ENCODE assay signal across 17 cellular contexts in genomic region chr1:229197225-229197677, GRCh38.
A peak's percentile ranks its signal among the peaks of the same experiment; 100 is the strongest.
DNase-seq lines count a peak whose midpoint lies in the region; ATAC-seq and TF ChIP-seq lines count a peak whose summit lies in the region.
"Had no signal": no experiment of that assay in that cellular context is flagged by ENCODE, and none has a peak within 500 bp of the region (broad histone marks: within the 10 kb centered on the region; RNA-seq: fewer than 3 reads in every experiment).

No MANE protein-coding gene starts in this region.

- peak overlapping the region; percentile 93 for H2AK5ac ChIP-seq in IMR-90 (ENCODE audit: low read depth, low read length)

- peak overlapping the region; percentile 53 to 88 for H4K8ac ChIP-seq in IMR-90 (ENCODE audit: low read depth in 2 of 2, low read length in 2 of 2)

- no peaks in the 10 kb centered on the region for H3K9me3 Mint-ChIP-seq in effector memory CD8-positive, alpha-beta T cell
- H3K9me3 Mint-ChIP-seq in T-cell = no peaks in the 10 kb centered on the region

- H3K27me3 ChIP-seq in AG04450 (ENCODE audit: control insufficient read depth, insufficient read depth, low read length) (peaks cover under 1% of the 10 kb centered on the region), IMR-90 (ENCODE audit: control insufficient read depth, insufficient read depth, low read length) (no peaks in the 10 kb centered on the region), osteoblast (ENCODE audit: insufficient read depth, low read length) (peaks cover 3% of the 10 kb centered on the region), stomach (no peaks in the 10 kb centered on the region)

- peak overlapping the region; percentile 45; the same call in 1 of the 2 replicates for H3K23ac ChIP-seq in IMR-90 (ENCODE audit: low read depth, low read length)

- peak overlapping the region; percentile 94 for H3K18ac ChIP-seq in IMR-90 (ENCODE audit: low read depth, low read length)

- no peaks in the 10 kb centered on the region for H3K79me1 ChIP-seq in IMR-90 (ENCODE audit: low read depth in 1 of 2, low read length in 2 of 2)

- TF ChIP-seq RAD21 in IMR-90 (IDR thresholded peaks at IDR 0.05; ENCODE audit: low read length) = no peak

- H3K36me3 ChIP-seq in IMR-90 (ENCODE audit: control insufficient read depth, insufficient read depth, low read length) (no peaks in the 10 kb centered on the region), osteoblast (ENCODE audit: insufficient read depth, low read length) (no peaks in the 10 kb centered on the region), stomach (no peaks in the 10 kb centered on the region)

- TF ChIP-seq CTCF in AG04450 (IDR thresholded peaks at IDR 0.05; ENCODE audit: low read depth, low read length) (no peak), IMR-90 (conservative IDR thresholded peaks at IDR 0.05; ENCODE audit: low read depth, low read length) (no peak), osteoblast (IDR thresholded peaks at IDR 0.05; ENCODE audit: extremely low read depth, low read depth, low read length) (no peak), stomach (IDR thresholded peaks at IDR 0.05) (no peak)

- H2BK5ac ChIP-seq in IMR-90 (ENCODE audit: low read depth, low read length, poor library complexity, severe bottlenecking) = peak overlapping the region; percentile 86

- no peaks in the 10 kb centered on the region for H3K27me3 Mint-ChIP-seq in effector memory CD8-positive, alpha-beta T cell
- H3K27me3 Mint-ChIP-seq in T-cell = no peaks in the 10 kb centered on the region

- H4K5ac ChIP-seq in IMR-90 (ENCODE audit: low read depth, low read length) = peak overlapping the region; percentile 95

- no peak overlapping the region for H3K4me3 Mint-ChIP-seq in effector memory CD8-positive, alpha-beta T cell
- H3K4me3 Mint-ChIP-seq in T-cell = no peak overlapping the region
- H3K4me3 Mint-ChIP-seq: B cell, CD14-positive monocyte had no signal

- POLR2A ChIA-PET in AG04450 (lab: Yijun Ruan, JAX) = no interaction called here
- POLR2A ChIA-PET in IMR-90 (lab: Charles Lee; ENCODE audit: unreplicated experiment) = no interaction called here
- POLR2A ChIA-PET in T-cell (lab: Charles Lee) = no interaction called here

- peak overlapping the region; percentile 11 for H3K27ac ChIP-seq in AG04450 (ENCODE audit: low read depth, low read length)
- H3K27ac ChIP-seq in IMR-90 (ENCODE audit: insufficient read depth, low read length) = peak overlapping the region; percentile 89
- no peak overlapping the region for H3K27ac ChIP-seq in osteoblast (ENCODE audit: low read depth, low read length)
- no peak overlapping the region for H3K27ac ChIP-seq in stomach

- peaks cover 8% of the 10 kb centered on the region for H3K9me1 ChIP-seq in IMR-90 (ENCODE audit: insufficient read depth, low read length)

- H3K79me2 ChIP-seq in osteoblast (ENCODE audit: insufficient read depth, low read length) = no peaks in the 10 kb centered on the region

- H3K4me3 ChIP-seq in AG04450 (ENCODE audit: low read depth, low read length) (no peak overlapping the region), IMR-90 (ENCODE audit: insufficient read depth, low read depth, low read length) (no peak overlapping the region), osteoblast (ENCODE audit: insufficient read depth, low read length) (no peak overlapping the region), stomach (no peak overlapping the region)

- CTCF ChIA-PET in AG04450 (lab: Charles Lee) = interaction anchor here (1.3 to 1.4 kb wide), 2 partner anchors 30 to 58 kb away, joined by 4 to 7 read pairs; no protein-coding TSS in a partner anchor
- CTCF ChIA-PET in IMR-90 (lab: Yijun Ruan, JAX) = interaction anchor here (0.5 to 1.1 kb wide), 3 partner anchors 13 to 462 kb away, joined by 3 to 4 read pairs (median 3); partner anchors contain the start of gene RHOU
- CTCF ChIA-PET in T-cell (lab: Charles Lee) = no interaction called here

- 96% methylated on average over 3 of the region's 6 CpGs; no CpG with 5 or more reads in 1 of the 2 experiments for WGBS in IMR-90 (ENCODE audit: extremely low coverage in 2 of 2, insufficient read length in 1 of 2), 2 experiments
- 86 to 94% (median 93%) methylated on average over 5 to 6 of the region's 6 CpGs for WGBS in stomach, 5 donors

- H3K14ac ChIP-seq in IMR-90 (replicated peaks; ENCODE audit: low read depth, low read length) = peak overlapping the region; percentile 78

- no peak overlapping the region for H3K4me2 ChIP-seq in IMR-90 (ENCODE audit: low read depth, low read length)
- H3K4me2 ChIP-seq in osteoblast (ENCODE audit: insufficient read depth, low read length) = no peak overlapping the region

- peaks cover 2% of the 10 kb centered on the region; the same call in 1 of the 2 replicates for H3K9me3 ChIP-seq in AG04450 (ENCODE audit: control insufficient read depth, insufficient read depth, low read length)
- H3K9me3 ChIP-seq in IMR-90 (ENCODE audit: control insufficient read depth, insufficient read depth, low read length) = no peaks in the 10 kb centered on the region
- no peaks in the 10 kb centered on the region for H3K9me3 ChIP-seq in osteoblast (ENCODE audit: low read depth, low read length)
- H3K9me3 ChIP-seq in stomach = no peaks in the 10 kb centered on the region

- peak overlapping the region; percentile 44 for H2AK9ac ChIP-seq in IMR-90 (replicated peaks; ENCODE audit: low read depth, low read length, poor library complexity)

- intact Hi-C loops in IMR-90 (cut with micrococcal nuclease) = loop anchor here (1.0 kb wide), 1 partner anchor 24 kb away; no protein-coding TSS in a partner anchor
- intact Hi-C loops in stomach (cut with DNase I; ENCODE audit: low total_unique reads) = no loop called here

- H3K9ac ChIP-seq in IMR-90 (ENCODE audit: low read depth, low read length) = no peak overlapping the region

- peak overlapping the region; percentile 15 to 30 for H3K27ac Mint-ChIP-seq in effector memory CD8-positive, alpha-beta T cell
- no peak overlapping the region for H3K27ac Mint-ChIP-seq in T-cell
- H3K27ac Mint-ChIP-seq: B cell had no signal

- dilution Hi-C loops in IMR-90 (cut with HindIII; ENCODE audit: low sequenced_read_pairs, unreplicated experiment) = no loop called here

- TF ChIP-seq POLR2A in IMR-90 (IDR thresholded peaks at IDR 0.05; ENCODE audit: low read depth, low read length) (no peak), stomach (IDR thresholded peaks at IDR 0.05) (no peak)

- in situ Hi-C loops in IMR-90 (cut with MboI; ENCODE audit: low sequenced_read_pairs) = no loop called here

- TF ChIP-seq EP300 in stomach (IDR thresholded peaks at IDR 0.05) = no peak

- no TSS peak for BruUV-seq in IMR-90 (replicated peaks; lab: Mats Ljungman, UMichigan)

- H2BK120ac ChIP-seq in IMR-90 (ENCODE audit: low read depth, low read length) = peak overlapping the region; percentile 91

- H4K20me1 ChIP-seq in IMR-90 (ENCODE audit: insufficient read depth, low read length) = no peaks in the 10 kb centered on the region
- no peaks in the 10 kb centered on the region for H4K20me1 ChIP-seq in osteoblast (ENCODE audit: insufficient read depth, low read length)

- H2AFZ ChIP-seq in IMR-90 (replicated peaks; ENCODE audit: low read length, poor library complexity) (peak overlapping the region; percentile 70), osteoblast (ENCODE audit: low read length) (peak overlapping the region; percentile 13)

- H3K4me1 ChIP-seq in IMR-90 (ENCODE audit: control insufficient read depth, insufficient read depth, low read length) = peaks cover 14% of the 10 kb centered on the region
- H3K4me1 ChIP-seq in osteoblast (ENCODE audit: insufficient read depth, low read length) = peaks cover 15% of the 10 kb centered on the region
- peaks cover 12 to 22% (median 14%) of the 10 kb centered on the region in 4 donors for H3K4me1 ChIP-seq in stomach

- H2BK15ac ChIP-seq in IMR-90 (ENCODE audit: low read depth, low read length) = peak overlapping the region; percentile 73; the same call in 2 of the 3 replicates

- H3K36me3 Mint-ChIP-seq in effector memory CD8-positive, alpha-beta T cell (ENCODE audit: insufficient read depth) = peaks cover 3% of the 10 kb centered on the region
- H3K36me3 Mint-ChIP-seq in T-cell = no peaks in the 10 kb centered on the region

- H3K56ac ChIP-seq in IMR-90 (ENCODE audit: extremely low read depth, insufficient read depth, low read length) = no peak overlapping the region

- ATAC-seq in IMR-90 (ENCODE audit: low read depth) (peak; percentile 68), T-cell (replicated peaks in 1 of 4) (no peak)
- no peak for ATAC-seq in effector memory CD8-positive, alpha-beta T cell (replicated peaks)

- H4K91ac ChIP-seq in IMR-90 (ENCODE audit: insufficient read depth, low read depth, low read length) = peak overlapping the region; percentile 72

- peak overlapping the region; percentile 80 for H2BK20ac ChIP-seq in IMR-90 (ENCODE audit: low read depth, low read length)

- no peak for DNase-seq in AG04450 (ENCODE audit: low read depth, low spot score)
- DNase-seq in IMR-90 = no peak
- no peak for DNase-seq in effector memory CD8-positive, alpha-beta T cell
- DNase-seq in osteoblast (ENCODE audit: insufficient read length, low spot score, missing footprints) = peak; percentile 54
- DNase-seq in stimulated activated CD4-positive, alpha-beta T cell treated with anti-CD3 and anti-CD28 coated beads, Interleukin-12 subunit alpha, Interleukin-12 subunit beta, amount 100 ng/mL, for 4 hours = no peak
- DNase-seq in stomach = no peak
- DNase-seq in T-cell = no peak
- DNase-seq in NCI-H2029 (lab: John Stamatoyannopoulos, UW) = no peak
- DNase-seq: GF-D8, GOT3, NCI-H1694, NCI-H2081 treated with DMSO at 0.1 percent for 48 hours, NCI-H2171 treated with DMSO at 0.1 percent for 48 hours, NCI-H526, OCI-M1 had no signal

- H3K4me1 Mint-ChIP-seq in effector memory CD8-positive, alpha-beta T cell (ENCODE audit: low read depth in 2 of 2) = peaks cover 36 to 39% of the 10 kb centered on the region in 2 donors
- H3K4me1 Mint-ChIP-seq in T-cell = peaks cover 15 to 33% (median 28%) of the 10 kb centered on the region in 3 donors

- H3K4ac ChIP-seq in IMR-90 (ENCODE audit: low read depth, low read length) = peak overlapping the region; percentile 90

TF ChIP-seq in IMR-90, 13 proteins besides CTCF, POLR2A, EP300 and RAD21 (continues in another document):
- TF ChIP-seq FOS (IDR thresholded peaks at IDR 0.05; ENCODE audit: low read depth, low read length) (no peak), RCOR1 (IDR thresholded peaks at IDR 0.05; ENCODE audit: insufficient replicate concordance, low read length) (no peak), MAFK (IDR thresholded peaks at IDR 0.05; ENCODE audit: low read depth, low read length) (no peak), CEBPB (IDR thresholded peaks at IDR 0.05; ENCODE audit: low read depth, low read length) (no peak), BHLHE40 (IDR thresholded peaks at IDR 0.05; ENCODE audit: low read depth, low read length) (no peak), MAZ (IDR thresholded peaks at IDR 0.05; ENCODE audit: borderline replicate concordance, low read depth, low read length) (no peak), SMC3 (IDR thresholded peaks at IDR 0.05; ENCODE audit: low read depth, low read length) (no peak), CHD1 (IDR thresholded peaks at IDR 0.05; ENCODE audit: low read depth, low read length) (no peak), MXI1 (IDR thresholded peaks at IDR 0.05; ENCODE audit: borderline replicate concordance, low read depth, low read length) (no peak), NFE2L2 (IDR thresholded peaks at IDR 0.05; ENCODE audit: low read depth, low read length) (no peak)

Comparison
In these comparisons a context has a peak if more than half of its experiments do, and no peak if none do; other contexts are left out.
1. H3K27ac ChIP-seq: peak in AG04450 (single experiment) and IMR-90 (single experiment); none in osteoblast (single experiment) and stomach (0 of 5).
2. H3K27ac Mint-ChIP-seq: peak in effector memory CD8-positive, alpha-beta T cell (2 of 2); none in T-cell (0 of 2).
3. CTCF ChIA-PET loops: an anchor here in AG04450 (1.3 to 1.4 kb wide) and IMR-90 (0.5 to 1.1 kb wide); none called in T-cell.